ENCODE assay signal across 8 cellular contexts in the genomic region with DNA sequence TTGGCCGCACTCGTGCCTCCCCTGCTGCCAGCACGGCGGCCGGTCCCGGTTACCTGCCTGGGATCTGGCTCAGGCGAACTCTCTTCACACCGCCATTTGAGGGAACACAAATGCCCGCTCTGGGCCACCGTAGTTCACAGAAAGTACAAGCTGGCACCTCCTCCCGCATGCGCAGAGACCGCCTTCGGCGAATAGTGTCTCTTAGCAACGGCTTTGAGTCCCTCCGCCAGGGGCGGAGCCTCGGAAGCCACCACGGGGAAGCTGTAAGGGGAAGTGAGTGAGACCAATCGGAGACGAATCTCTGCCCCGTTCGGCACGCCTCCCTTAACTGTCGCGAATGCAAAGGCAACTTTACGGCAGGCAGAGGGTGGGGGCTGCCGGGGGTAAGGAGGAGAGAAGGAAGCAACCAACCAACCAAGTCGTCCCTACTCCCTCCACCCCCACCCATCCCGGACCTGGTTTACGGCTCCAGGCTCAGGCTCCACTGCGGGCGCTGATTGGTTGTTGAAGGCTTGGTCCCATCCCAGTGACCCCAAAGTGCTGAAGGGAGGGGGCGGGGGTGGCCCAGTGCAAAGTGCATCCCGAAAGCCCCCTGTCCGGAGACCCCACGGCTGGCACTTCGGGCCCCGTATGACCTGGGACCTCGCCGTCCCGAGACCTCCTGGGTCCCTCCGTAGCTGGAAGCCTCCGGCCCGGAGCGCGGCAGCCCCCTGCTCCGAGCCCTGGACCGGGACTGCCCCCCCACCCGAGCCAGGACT. TPM values are rescaled to one million over a fixed set of nuclear protein-coding genes. Genes with fewer than 3 reads are reported as not detected.
DNase-seq lines count a peak whose midpoint lies in the region; ATAC-seq, FAIRE-seq and TF ChIP-seq lines count a peak whose summit lies in the region.

Gene ASB7 (plus strand): TSS at position 526 of the 758 bp plus-strand sequence. CDS start 9,628 bp downstream, outside the sequence.
A gene with protein sequence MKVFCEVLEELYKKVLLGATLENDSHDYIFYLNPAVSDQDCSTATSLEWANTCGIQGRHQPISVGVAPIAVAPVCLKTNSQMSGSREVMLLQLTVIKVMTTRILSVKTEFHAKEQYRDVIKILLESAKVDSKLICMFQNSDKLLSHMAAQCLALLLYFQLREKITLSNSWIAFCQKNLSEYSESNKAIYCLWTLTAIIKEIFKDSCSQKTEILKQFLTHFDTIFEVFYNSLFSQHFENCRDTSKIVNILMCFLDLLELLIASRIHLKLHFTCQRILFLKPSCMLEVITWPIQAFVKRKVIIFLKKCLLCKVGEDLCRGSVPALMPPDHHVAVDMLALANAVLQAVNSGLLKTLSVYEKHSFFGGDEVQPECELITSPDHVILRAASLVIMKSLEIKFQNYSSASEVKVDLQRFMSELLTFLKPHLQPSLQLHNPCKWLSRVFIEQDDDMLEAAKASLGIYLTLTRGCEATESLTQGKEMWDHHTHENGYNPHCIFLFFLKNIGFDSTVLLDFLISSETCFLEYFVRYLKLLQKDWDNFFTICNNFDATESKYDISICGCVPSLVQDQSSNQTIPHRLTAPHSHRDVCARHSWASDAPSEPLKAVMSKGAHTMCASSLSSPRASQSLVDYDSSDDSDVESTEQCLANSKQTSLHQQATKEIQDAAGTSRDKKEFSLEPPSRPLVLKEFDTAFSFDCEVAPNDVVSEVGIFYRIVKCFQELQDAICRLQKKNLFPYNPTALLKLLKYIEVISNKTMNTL (minus strand): TSS at position 121 of the 758 bp plus-strand sequence. CDS start 21,342 bp downstream, outside the sequence.

- H3K27me3 ChIP-seq in Loucy (ENCODE audit: insufficient read depth, low read length, poor library complexity, severe bottlenecking): no peaks in the 10 kb centered on the region

- H3K36me3 ChIP-seq in Loucy (ENCODE audit: insufficient read depth, low read length): no peaks in the 10 kb centered on the region

- H4K20me1 ChIP-seq in Loucy (ENCODE audit: insufficient read depth, low read length, poor library complexity, severe bottlenecking): no peaks in the 10 kb centered on the region

- H3K9me3 Mint-ChIP-seq in natural killer cell: no peaks in the 10 kb centered on the region

- peaks cover 36 to 39% of the 10 kb centered on the region in 2 donors for H3K4me1 Mint-ChIP-seq in natural killer cell

- peaks cover 76% of the 10 kb centered on the region; the same call in 1 of the 2 replicates for H3K79me2 ChIP-seq in Loucy (ENCODE audit: insufficient read depth, low read length)

- H3K9me2 ChIP-seq in Loucy (replicated peaks; ENCODE audit: low read depth, low read length): no peaks in the 10 kb centered on the region

- H3K9me3 ChIP-seq in Loucy (ENCODE audit: insufficient read depth, low read depth, low read length): no peaks in the 10 kb centered on the region

- H3K27me3 Mint-ChIP-seq in natural killer cell (ENCODE audit: low read depth in 2 of 2): no peaks in the 10 kb centered on the region

- H3F3A ChIP-seq in Loucy (ENCODE audit: low read depth): no peaks in the 10 kb centered on the region

- TF ChIP-seq CTCF in Loucy (conservative IDR thresholded peaks at IDR 0.05; ENCODE audit: low read length) (no peak), natural killer cell (IDR thresholded peaks at IDR 0.05) (no peak)

- DNase-seq in EL (peak; percentile 100), H54 (ENCODE audit: insufficient read length, low spot score) (peak; percentile 69), fibroblast of peridontal ligament (ENCODE audit: extremely low read depth) (peak; percentile 100), natural killer cell (peak; percentile 99)
- DNase-seq in activated T-helper 9 cell treated with anti-CD3 and anti-CD28 coated beads, Interleukin-2, amount 50 U/mL, for 16 hours (ENCODE audit: low read depth): peak; percentile 100
- peak; percentile 100 for DNase-seq in stimulated activated naive CD4-positive, alpha-beta T cell treated with Interleukin-2 at 50 U/mL for 16 hours (lab: John Stamatoyannopoulos, UW)

- H3K27ac Mint-ChIP-seq in natural killer cell: no peak within 1 kb of the TSS

- intact Hi-C loops in natural killer cell (cut with micrococcal nuclease): loop anchor here (1.0 to 10.0 kb wide), 5 partner anchors 260 to 1120 kb away; partner anchors contain the start of gene TARS3

- peak; percentile 99 for FAIRE-seq in H54 (lab: Jason Lieb, UNC)

- H2AFZ ChIP-seq in Loucy (ENCODE audit: low read length): peak within 1 kb of the TSS; percentile 94

- no peak within 1 kb of the TSS for H3K4me3 Mint-ChIP-seq in natural killer cell

- H3K4me2 ChIP-seq in Loucy (ENCODE audit: low read depth, low read length, poor library complexity, severe bottlenecking): peak within 1 kb of the TSS; percentile 85

- H3K4me1 ChIP-seq in Loucy (ENCODE audit: insufficient read depth, low read length, poor library complexity, severe bottlenecking): peaks cover 35% of the 10 kb centered on the region

- peak; percentile 89 to 98 (median 90) for ATAC-seq in natural killer cell

- peak within 1 kb of the TSS; percentile 79 for H3K9ac ChIP-seq in Loucy (ENCODE audit: low read depth, low read length, poor library complexity, severe bottlenecking)

- no peaks in the 10 kb centered on the region for H3K36me3 Mint-ChIP-seq in natural killer cell

- peak; percentile 69 for TF ChIP-seq POLR2A in H54 (IDR thresholded peaks at IDR 0.05; ENCODE audit: low read depth, low read length)
- TF ChIP-seq POLR2A in Raji (IDR thresholded peaks at IDR 0.05; ENCODE audit: insufficient read depth, low read depth, low read length): peak; percentile 66

- H3K4me3 ChIP-seq in Loucy (ENCODE audit: low read length, poor library complexity, severe bottlenecking): peak within 1 kb of the TSS; percentile 93

RNA-seq across cellular contexts. Expression of gene ASB7, which starts in this region (rescaled TPM):
- 10 to 100 TPM; 16.1 to 23.1 (median 20.5) TPM for total RNA-seq in natural killer cell

RNA-seq across cellular contexts. Expression of the second gene that starts in this region (rescaled TPM):
- total RNA-seq in natural killer cell: 10 to 100 TPM; 26.1 to 28.2 (median 26.7) TPM

Comparison
In these comparisons a context has a peak if more than half of its experiments do, and no peak if none do; other contexts are left out.
1. Peak in every context shown above with its lines: DNase-seq, ATAC-seq and H3K4me3 ChIP-seq.